ENCODE assay signal across 20 cellular contexts in genomic region chr3:165504554-165504953, GRCh38.
"Had no signal": no experiment of that assay in that cellular context is flagged by ENCODE, and none has a peak within 500 bp of the region (broad histone marks: within the 10 kb centered on the region; RNA-seq: fewer than 3 reads in every experiment).

No MANE protein-coding gene starts in this region.

- H3K9me3 ChIP-seq: gastroesophageal sphincter had no signal

- ATAC-seq: foreskin keratinocyte, gastroesophageal sphincter, heart left ventricle, left cardiac atrium, left lung, left ventricle myocardium superior, lower lobe of right lung had no signal

- H3K27me3 ChIP-seq: dorsolateral prefrontal cortex, esophagus muscularis mucosa, foreskin keratinocyte, gastroesophageal sphincter, heart left ventricle, left lung had no signal

- H3K4me3 ChIP-seq: coronary artery, dorsolateral prefrontal cortex, esophagus muscularis mucosa, gastroesophageal sphincter, heart left ventricle, left lung, lower lobe of right lung had no signal

- H3K36me3 ChIP-seq: esophagus muscularis mucosa, gastroesophageal sphincter, heart left ventricle, left lung, lower lobe of right lung had no signal

- H3K27ac ChIP-seq: coronary artery, dorsolateral prefrontal cortex, esophagus muscularis mucosa, foreskin keratinocyte, gastroesophageal sphincter, heart left ventricle, left lung, lower lobe of right lung had no signal

- FAIRE-seq: endothelial cell of umbilical vein, frontal cortex, islet of Langerhans, keratinocyte had no signal

- H3K4me1 ChIP-seq: foreskin keratinocyte, heart left ventricle, left lung, lower lobe of right lung had no signal

- DNase-seq: dermis blood vessel endothelial cell; dorsolateral prefrontal cortex; effector CD4-positive, alpha-beta T cell; effector memory CD4-positive, alpha-beta T cell; foreskin keratinocyte; heart left ventricle; hippocampal formation; left cardiac atrium; left lung; left ventricle myocardium superior; lower lobe of right lung; mesendoderm; midbrain had no signal
